In the genomic region with DNA sequence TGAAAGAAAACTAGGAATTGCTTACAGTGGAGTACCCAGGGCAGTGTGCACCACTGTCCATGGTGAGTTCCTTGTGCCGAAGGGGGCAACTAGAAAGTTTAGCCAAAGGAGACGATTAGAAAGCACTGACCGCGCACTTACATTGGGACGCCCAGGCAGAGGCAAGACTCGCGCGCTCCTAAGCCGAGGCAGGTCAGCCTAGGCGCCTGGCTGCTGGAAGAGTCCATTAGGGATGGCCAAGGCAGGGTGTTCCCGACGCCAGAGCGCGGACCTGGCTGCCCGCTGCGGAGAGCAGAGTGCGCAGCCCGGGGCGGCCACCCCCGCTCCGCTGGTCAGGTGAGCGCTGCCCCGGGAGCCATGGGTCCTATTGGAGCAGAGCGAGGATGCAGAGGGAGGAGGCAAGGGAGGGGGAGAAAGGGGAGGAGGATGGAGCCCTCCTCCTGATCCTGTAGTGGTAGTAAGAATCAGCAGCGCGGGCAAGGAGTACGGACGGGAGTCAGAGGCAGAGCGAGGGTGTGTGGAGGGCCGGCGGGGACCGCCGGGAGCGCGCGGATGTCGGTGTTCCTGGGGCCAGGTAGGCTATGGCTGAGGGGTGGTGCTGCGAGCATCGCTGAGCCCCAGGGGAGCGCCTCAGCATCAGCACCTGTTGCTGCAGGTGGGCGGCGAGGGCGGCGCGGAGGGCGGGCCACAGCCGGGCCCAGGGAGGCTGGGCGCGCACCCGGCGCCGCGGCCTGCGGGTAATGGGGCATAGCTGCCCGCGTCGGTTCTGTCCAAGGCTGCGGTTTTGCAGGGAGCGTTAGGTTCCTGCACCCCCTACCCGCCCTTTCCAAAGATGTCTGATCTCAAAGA, we compare ENCODE assay signal across 8 cellular contexts. TPM values are rescaled to one million over a fixed set of nuclear protein-coding genes. Genes with fewer than 3 reads are reported as not detected.
DNase-seq lines count a peak whose midpoint lies in the region; ATAC-seq, FAIRE-seq and TF ChIP-seq lines count a peak whose summit lies in the region.

A gene with protein sequence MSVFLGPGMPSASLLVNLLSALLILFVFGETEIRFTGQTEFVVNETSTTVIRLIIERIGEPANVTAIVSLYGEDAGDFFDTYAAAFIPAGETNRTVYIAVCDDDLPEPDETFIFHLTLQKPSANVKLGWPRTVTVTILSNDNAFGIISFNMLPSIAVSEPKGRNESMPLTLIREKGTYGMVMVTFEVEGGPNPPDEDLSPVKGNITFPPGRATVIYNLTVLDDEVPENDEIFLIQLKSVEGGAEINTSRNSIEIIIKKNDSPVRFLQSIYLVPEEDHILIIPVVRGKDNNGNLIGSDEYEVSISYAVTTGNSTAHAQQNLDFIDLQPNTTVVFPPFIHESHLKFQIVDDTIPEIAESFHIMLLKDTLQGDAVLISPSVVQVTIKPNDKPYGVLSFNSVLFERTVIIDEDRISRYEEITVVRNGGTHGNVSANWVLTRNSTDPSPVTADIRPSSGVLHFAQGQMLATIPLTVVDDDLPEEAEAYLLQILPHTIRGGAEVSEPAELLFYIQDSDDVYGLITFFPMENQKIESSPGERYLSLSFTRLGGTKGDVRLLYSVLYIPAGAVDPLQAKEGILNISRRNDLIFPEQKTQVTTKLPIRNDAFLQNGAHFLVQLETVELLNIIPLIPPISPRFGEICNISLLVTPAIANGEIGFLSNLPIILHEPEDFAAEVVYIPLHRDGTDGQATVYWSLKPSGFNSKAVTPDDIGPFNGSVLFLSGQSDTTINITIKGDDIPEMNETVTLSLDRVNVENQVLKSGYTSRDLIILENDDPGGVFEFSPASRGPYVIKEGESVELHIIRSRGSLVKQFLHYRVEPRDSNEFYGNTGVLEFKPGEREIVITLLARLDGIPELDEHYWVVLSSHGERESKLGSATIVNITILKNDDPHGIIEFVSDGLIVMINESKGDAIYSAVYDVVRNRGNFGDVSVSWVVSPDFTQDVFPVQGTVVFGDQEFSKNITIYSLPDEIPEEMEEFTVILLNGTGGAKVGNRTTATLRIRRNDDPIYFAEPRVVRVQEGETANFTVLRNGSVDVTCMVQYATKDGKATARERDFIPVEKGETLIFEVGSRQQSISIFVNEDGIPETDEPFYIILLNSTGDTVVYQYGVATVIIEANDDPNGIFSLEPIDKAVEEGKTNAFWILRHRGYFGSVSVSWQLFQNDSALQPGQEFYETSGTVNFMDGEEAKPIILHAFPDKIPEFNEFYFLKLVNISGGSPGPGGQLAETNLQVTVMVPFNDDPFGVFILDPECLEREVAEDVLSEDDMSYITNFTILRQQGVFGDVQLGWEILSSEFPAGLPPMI (N-terminal part only) (plus strand): TSS at position 454 of the 849 bp plus-strand sequence. CDS start 99 bp downstream, at position 553.

- ATAC-seq in HG02870 (IDR thresholded peaks at IDR 0.05; ENCODE audit: unreplicated experiment) (peak; percentile 47), GM18520 (IDR thresholded peaks at IDR 0.05; ENCODE audit: unreplicated experiment) (no peak)
- ATAC-seq in central memory CD8-positive, alpha-beta T cell (replicated peaks; ENCODE audit: extremely low read depth, poor library complexity, severe bottlenecking), result peak; percentile 28

- no peak for TF ChIP-seq CTCF in keratinocyte (optimal IDR thresholded peaks at IDR 0.05 in 1 of 3, IDR thresholded peaks at IDR 0.05 in 1 of 3, conservative IDR thresholded peaks at IDR 0.05 in 1 of 3; ENCODE audit: extremely low read depth in 1 of 3, insufficient read depth in 2 of 3, low read length in 3 of 3)

- peak within 1 kb of the TSS; percentile 21 to 57 (median 46) for H3K4me3 ChIP-seq in keratinocyte (ENCODE audit: control insufficient read depth in 2 of 3, extremely low read depth in 1 of 3, insufficient read depth in 2 of 3, low read depth in 1 of 3, low read length in 3 of 3)

- H2AFZ ChIP-seq in keratinocyte (ENCODE audit: control insufficient read depth, low read length), result peak within 1 kb of the TSS; percentile 56

- no peak within 1 kb of the TSS for H3K27ac ChIP-seq in keratinocyte (ENCODE audit: control insufficient read depth, insufficient read depth, low read length)

- H3K27me3 ChIP-seq in keratinocyte (ENCODE audit: control insufficient read depth, extremely low read depth, insufficient read depth, low read length), result peaks cover 36% of the 10 kb centered on the region

- no peaks in the 10 kb centered on the region for H3K9me1 ChIP-seq in keratinocyte (ENCODE audit: control insufficient read depth, extremely low read depth, insufficient read depth, low read length)

- no peaks in the 10 kb centered on the region for H3K9me3 ChIP-seq in keratinocyte (ENCODE audit: control insufficient read depth, low read depth, low read length)

- H3K27ac Mint-ChIP-seq in central memory CD8-positive, alpha-beta T cell (ENCODE audit: low read depth), result no peak within 1 kb of the TSS

- DNase-seq in DMS79 treated with DMSO at 0.1 percent for 48 hours (lab: John Stamatoyannopoulos, UW) (peak; percentile 83), NCI-H82 treated with DMSO at 0.1 percent for 48 hours (lab: John Stamatoyannopoulos, UW; ENCODE audit: unreplicated experiment) (peak; percentile 91), keratinocyte (ENCODE audit: low read depth, low spot score) (no peak), NAMALWA (ENCODE audit: low spot score) (no peak)
- DNase-seq in central memory CD8-positive, alpha-beta T cell (ENCODE audit: low spot score in 2 of 2), result no peak
- DNase-seq in stimulated activated CD8-positive, alpha-beta memory T cell treated with anti-CD3 and anti-CD28 coated beads, Interleukin-4, amount 100 ng/mL, for 48 hours, result peak; percentile 28

- peaks cover 8% of the 10 kb centered on the region for H3K4me1 Mint-ChIP-seq in central memory CD8-positive, alpha-beta T cell

- no peak for FAIRE-seq in keratinocyte (lab: Jason Lieb, UNC)

- H3K79me2 ChIP-seq in keratinocyte (ENCODE audit: control insufficient read depth, insufficient read depth, low read length), result no peaks in the 10 kb centered on the region

- dilution Hi-C loops in keratinocyte (cut with MboI; ENCODE audit: extremely low pct_ligation_motif_present, low sequenced_read_pairs), result no loop called here

- no peak within 1 kb of the TSS for H3K9ac ChIP-seq in keratinocyte (ENCODE audit: control insufficient read depth, extremely low read depth, insufficient read depth, low read length)

- peak within 1 kb of the TSS; percentile 59 for H3K4me2 ChIP-seq in keratinocyte (ENCODE audit: control insufficient read depth, extremely low read depth, insufficient read depth, low read depth, low read length)

- peaks cover 2% of the 10 kb centered on the region for H3K4me1 ChIP-seq in keratinocyte (ENCODE audit: control insufficient read depth, extremely low read depth, insufficient read depth, low read length)

- H4K20me1 ChIP-seq in keratinocyte (ENCODE audit: control insufficient read depth, extremely low read depth, insufficient read depth, low read length), result no peaks in the 10 kb centered on the region

- H3K36me3 ChIP-seq in keratinocyte (ENCODE audit: control insufficient read depth in 2 of 2, extremely low read depth in 1 of 2, insufficient read depth in 2 of 2, low read length in 2 of 2), result no peaks in the 10 kb centered on the region

- H3K36me3 Mint-ChIP-seq in central memory CD8-positive, alpha-beta T cell (ENCODE audit: insufficient read depth), result no peaks in the 10 kb centered on the region

- peaks cover 92% of the 10 kb centered on the region for H3K27me3 Mint-ChIP-seq in central memory CD8-positive, alpha-beta T cell

- H3K9me3 Mint-ChIP-seq in central memory CD8-positive, alpha-beta T cell, result no peaks in the 10 kb centered on the region

- H3K4me3 Mint-ChIP-seq in central memory CD8-positive, alpha-beta T cell, result peak within 1 kb of the TSS; percentile 37

RNA-seq across cellular contexts. Expression of the gene that starts here (rescaled TPM):
- 0.03 to 0.28 TPM (median 0.05 TPM) in 3 replicates for polyA plus RNA-seq in keratinocyte
- 0.19 TPM for polyA plus RNA-seq in keratinocyte (2011; ENCODE audit: low read depth)
- polyA plus RNA-seq in keratinocyte (2011; cell fraction: cytosol; rRNA removed), result 0.11 TPM in 1 of 2 replicates, not detected in the other
- polyA plus RNA-seq in keratinocyte (2011; cell fraction: nucleus; rRNA removed), result 0.19 and 0.33 TPM in 2 replicates
- 0.10 and 0.11 TPM in 2 replicates for polyA plus RNA-seq in keratinocyte (2012; ENCODE audit: low replicate concordance)
- polyA minus RNA-seq in keratinocyte, result 0.10 to 0.26 TPM in 2 of 3 replicates, not detected in the other
- not detected for polyA minus RNA-seq in keratinocyte (2011; cell fraction: cytosol; rRNA and poly(A)+ RNA removed)
- 0.42 and 0.70 TPM in 2 replicates for polyA minus RNA-seq in keratinocyte (2011; cell fraction: nucleus; rRNA and poly(A)+ RNA removed)

Comparison
In these comparisons a context has a peak if more than half of its experiments do, and no peak if none do; other contexts are left out.
1. DNase-seq: peak in DMS79 treated with DMSO at 0.1 percent for 48 hours (single experiment), NCI-H82 treated with DMSO at 0.1 percent for 48 hours (single experiment) and stimulated activated CD8-positive, alpha-beta memory T cell treated with anti-CD3 and anti-CD28 coated beads, Interleukin-4, amount 100 ng/mL, for 48 hours (single experiment); none in central memory CD8-positive, alpha-beta T cell (0 of 2), keratinocyte (single experiment) and NAMALWA (single experiment).